7 cellular contexts compared by ENCODE assay signal in genomic region chr16:12316139-12316511, GRCh38.
DNase-seq lines count a peak whose midpoint lies in the region; ATAC-seq and TF ChIP-seq lines count a peak whose summit lies in the region.
"Not testable (repeated sequence)": the region's sequence is repeated elsewhere in the genome, so short reads cannot be mapped to it uniquely, and the experiment has no call there.

No MANE protein-coding gene starts in this region.

- intact Hi-C loops in activated CD4-positive, alpha-beta T cell treated with anti-CD3 and anti-CD28 coated beads for 36 hours (cut with DNase I, micrococcal nuclease); posterior vena cava (cut with DNase I): not testable (repeated sequence)

- not testable (repeated sequence) for H3K27me3 Mint-ChIP-seq in activated CD4-positive, alpha-beta T cell treated with anti-CD3 and anti-CD28 coated beads for 36 hours; activated naive CD4-positive, alpha-beta T cell treated with anti-CD3 and anti-CD28 coated beads, Interleukin-2, amount 50 U/mL, for 24 hours

- 90% methylated on average over 5 of the region's 7 CpGs for WGBS in hepatocyte (ENCODE audit: low lambda C conversion rate, missing lambda C conversion rate)

- not testable (repeated sequence) for H3K79me2 ChIP-seq in OCI-LY1 (ENCODE audit: insufficient read depth, low read length); hepatocyte

- POLR2A ChIA-PET in activated CD4-positive, alpha-beta T cell treated with anti-CD3 and anti-CD28 coated beads for 36 hours (lab: Charles Lee) = not testable (repeated sequence)

- not testable (repeated sequence) for TF ChIP-seq CTCF in GM13976 (IDR thresholded peaks at IDR 0.05; ENCODE audit: borderline replicate concordance, control extremely low read depth, extremely low read depth, insufficient read depth, missing control alignments); OCI-LY1 (IDR thresholded peaks at IDR 0.05; ENCODE audit: low read length); hepatocyte (IDR thresholded peaks at IDR 0.05; ENCODE audit: poor library complexity)

- H3K36me3 Mint-ChIP-seq in activated CD4-positive, alpha-beta T cell treated with anti-CD3 and anti-CD28 coated beads for 36 hours (ENCODE audit: low read depth); activated naive CD4-positive, alpha-beta T cell treated with anti-CD3 and anti-CD28 coated beads, Interleukin-2, amount 50 U/mL, for 24 hours: not testable (repeated sequence)

- not testable (repeated sequence) for H3K9me3 ChIP-seq in BLaER1 treated with 17β-estradiol and CSF1 and Interleukin-3, amounts not matched to agents 10 nM and 100 nM (replicated peaks in 1 of 11); OCI-LY1 (ENCODE audit: low read length); hepatocyte (ENCODE audit: low read depth)

- not testable (repeated sequence) for ATAC-seq in activated CD4-positive, alpha-beta T cell treated with anti-CD3 and anti-CD28 coated beads for 36 hours

- H3K27ac ChIP-seq in BLaER1 treated with 17β-estradiol and CSF1 and Interleukin-3, amounts not matched to agents 10 nM and 100 nM = not testable (repeated sequence)
- H3K27ac ChIP-seq in OCI-LY1 (ENCODE audit: low read depth, low read length, poor library complexity, severe bottlenecking) (peak overlapping the region; percentile 100), hepatocyte (peak overlapping the region; percentile 84)

- H4K20me1 ChIP-seq in BLaER1 treated with 17β-estradiol and CSF1 and Interleukin-3, amounts not matched to agents 10 nM and 100 nM = peaks cover 0 to 100% (median 35%) of the 10 kb centered on the region in 11 experiments; a peak in 13 of 22 replicates
- H4K20me1 ChIP-seq in OCI-LY1 (ENCODE audit: insufficient read depth, low read length); hepatocyte (ENCODE audit: insufficient read depth, poor library complexity, severe bottlenecking): not testable (repeated sequence)

- H3K27me3 ChIP-seq in BLaER1 treated with 17β-estradiol and CSF1 and Interleukin-3, amounts not matched to agents 10 nM and 100 nM = peaks cover 0 to 100% (median 0%) of the 10 kb centered on the region in 11 experiments; a peak in 9 of 22 replicates
- not testable (repeated sequence) for H3K27me3 ChIP-seq in OCI-LY1 (ENCODE audit: insufficient read depth, low read length); hepatocyte

- H3K4me1 Mint-ChIP-seq in activated CD4-positive, alpha-beta T cell treated with anti-CD3 and anti-CD28 coated beads for 36 hours = not testable (repeated sequence)
- H3K4me1 Mint-ChIP-seq in activated naive CD4-positive, alpha-beta T cell treated with anti-CD3 and anti-CD28 coated beads, Interleukin-2, amount 50 U/mL, for 24 hours = peaks cover 10% of the 10 kb centered on the region

- H3K36me3 ChIP-seq in BLaER1 treated with 17β-estradiol and CSF1 and Interleukin-3, amounts not matched to agents 10 nM and 100 nM = peaks cover 0 to 10% (median 0%) of the 10 kb centered on the region in 11 experiments; a peak in 3 of 22 replicates
- H3K36me3 ChIP-seq in OCI-LY1 (ENCODE audit: insufficient read depth, low read length); hepatocyte (replicated peaks; ENCODE audit: insufficient read depth, low read depth): not testable (repeated sequence)

- CTCF ChIA-PET in activated CD4-positive, alpha-beta T cell treated with anti-CD3 and anti-CD28 coated beads for 36 hours (lab: Charles Lee) = not testable (repeated sequence)

- H3K4me1 ChIP-seq in BLaER1 treated with 17β-estradiol and CSF1 and Interleukin-3, amounts not matched to agents 10 nM and 100 nM = peaks cover 9 to 80% (median 50%) of the 10 kb centered on the region in 10 experiments
- peaks cover 87% of the 10 kb centered on the region for H3K4me1 ChIP-seq in OCI-LY1 (ENCODE audit: insufficient read depth, low read length, severe bottlenecking)
- peaks cover 28% of the 10 kb centered on the region for H3K4me1 ChIP-seq in hepatocyte (ENCODE audit: insufficient read depth)

- peak overlapping the region; percentile 45 for H3K27ac Mint-ChIP-seq in activated CD4-positive, alpha-beta T cell treated with anti-CD3 and anti-CD28 coated beads for 36 hours
- H3K27ac Mint-ChIP-seq in activated naive CD4-positive, alpha-beta T cell treated with anti-CD3 and anti-CD28 coated beads, Interleukin-2, amount 50 U/mL, for 24 hours = peak overlapping the region; percentile 59

- DNase-seq in GM13976 (ENCODE audit: low spot score) (peak; percentile 46), posterior vena cava (ENCODE audit: low spot score) (peak; percentile 24)
- not testable (repeated sequence) for DNase-seq in activated CD4-positive, alpha-beta T cell treated with anti-CD3 and anti-CD28 coated beads for 36 hours; hepatocyte (ENCODE audit: low spot score)

- not testable (repeated sequence) for H2AFZ ChIP-seq in OCI-LY1 (ENCODE audit: low read length); hepatocyte

- H3K4me3 Mint-ChIP-seq in activated CD4-positive, alpha-beta T cell treated with anti-CD3 and anti-CD28 coated beads for 36 hours; activated naive CD4-positive, alpha-beta T cell treated with anti-CD3 and anti-CD28 coated beads, Interleukin-2, amount 50 U/mL, for 24 hours: not testable (repeated sequence)

- not testable (repeated sequence) for H3K9me3 Mint-ChIP-seq in activated CD4-positive, alpha-beta T cell treated with anti-CD3 and anti-CD28 coated beads for 36 hours (ENCODE audit: low read depth); activated naive CD4-positive, alpha-beta T cell treated with anti-CD3 and anti-CD28 coated beads, Interleukin-2, amount 50 U/mL, for 24 hours

- in situ Hi-C loops in GM13976 (cut with MboI; ENCODE audit: low sequenced_read_pairs, unreplicated experiment) = not testable (repeated sequence)

- peak overlapping the region in 6 of 11 experiments; percentile 33 to 95 (median 72); a peak in 9 of 22 replicates for H3K4me2 ChIP-seq in BLaER1 treated with 17β-estradiol and CSF1 and Interleukin-3, amounts not matched to agents 10 nM and 100 nM
- H3K4me2 ChIP-seq in OCI-LY1 (ENCODE audit: low read length) = peak overlapping the region; percentile 83
- H3K4me2 ChIP-seq in hepatocyte = not testable (repeated sequence)

- not testable (repeated sequence) for H3F3A ChIP-seq in OCI-LY1 (ENCODE audit: insufficient read depth, low read length)

- not testable (repeated sequence) for H3K9me2 ChIP-seq in OCI-LY1 (ENCODE audit: low read depth, low read length); hepatocyte (replicated peaks; ENCODE audit: insufficient read depth)

- not testable (repeated sequence) for H3K4me3 ChIP-seq in BLaER1 treated with 17β-estradiol and CSF1 and Interleukin-3, amounts not matched to agents 10 nM and 100 nM; hepatocyte
- H3K4me3 ChIP-seq in OCI-LY1 (ENCODE audit: low read depth, low read length, poor library complexity, severe bottlenecking) = peak overlapping the region; percentile 55

- not testable (repeated sequence) for H3K9ac ChIP-seq in BLaER1 treated with 17β-estradiol and CSF1 and Interleukin-3, amounts not matched to agents 10 nM and 100 nM
- H3K9ac ChIP-seq in OCI-LY1 (ENCODE audit: low read length) = peak overlapping the region; percentile 79
